ENCODE assay signal across 18 cellular contexts in the genomic region with DNA sequence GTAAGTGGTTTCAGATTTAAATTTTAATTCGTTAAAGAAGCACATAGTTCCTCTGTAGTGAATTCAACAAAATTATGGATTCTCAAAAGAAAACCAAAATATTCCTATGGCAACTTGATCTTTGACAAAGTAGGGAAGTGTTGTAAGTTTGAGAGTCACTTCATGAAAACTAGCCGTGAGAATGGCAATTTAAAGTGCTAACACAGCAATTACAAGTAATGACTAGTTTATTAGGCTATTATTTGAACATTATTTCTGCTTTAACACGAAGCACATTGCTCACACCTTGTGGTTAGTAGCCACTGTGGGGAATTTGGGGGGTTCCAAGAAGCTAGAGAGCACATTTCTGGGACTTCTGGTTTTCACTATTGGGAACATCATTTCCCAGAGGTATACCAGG.
DNase-seq lines count a peak whose midpoint lies in the region; ATAC-seq, FAIRE-seq and TF ChIP-seq lines count a peak whose summit lies in the region.
"Had no signal": no experiment of that assay in that cellular context is flagged by ENCODE, and none has a peak within 500 bp of the region (broad histone marks: within the 10 kb centered on the region; RNA-seq: fewer than 3 reads in every experiment).

No MANE protein-coding gene starts in this region.

- H3K27ac ChIP-seq in A549 (no peak overlapping the region), SJCRH30 (peak overlapping the region; percentile 21; the same call in 1 of the 2 replicates), mesenchymal stem cell (ENCODE audit: low read length, poor library complexity, severe bottlenecking) (peak overlapping the region; percentile 53), smooth muscle cell (ENCODE audit: low read depth) (no peak overlapping the region)
- H3K27ac ChIP-seq: C4-2B had no signal

- H3K36me3 ChIP-seq in SJCRH30 = no peaks in the 10 kb centered on the region
- no peaks in the 10 kb centered on the region for H3K36me3 ChIP-seq in mesenchymal stem cell (ENCODE audit: control insufficient read depth in 1 of 2, insufficient read depth in 2 of 2, low read depth in 1 of 2, low read length in 2 of 2)
- no peaks in the 10 kb centered on the region for H3K36me3 ChIP-seq in smooth muscle cell (ENCODE audit: low read depth)

- no peak overlapping the region for H2BK12ac ChIP-seq in mesenchymal stem cell (ENCODE audit: low read length in 2 of 2)

- CTCF ChIA-PET in A549 (lab: Yijun Ruan, JAX) = no interaction called here

- H4K91ac ChIP-seq in mesenchymal stem cell (ENCODE audit: low read length) = no peak overlapping the region

- no peak overlapping the region for H3K23ac ChIP-seq in mesenchymal stem cell (ENCODE audit: low read length in 2 of 2)

- no peaks in the 10 kb centered on the region for H3K4me1 ChIP-seq in A549
- H3K4me1 ChIP-seq in SJCRH30 = peaks cover 21% of the 10 kb centered on the region
- H3K4me1 ChIP-seq in mesenchymal stem cell (ENCODE audit: control insufficient read depth, insufficient read depth, low read depth, low read length) = peaks cover 1% of the 10 kb centered on the region
- no peaks in the 10 kb centered on the region for H3K4me1 ChIP-seq in smooth muscle cell (ENCODE audit: low read depth)

- H3K4me3 ChIP-seq in A549 = no peak overlapping the region
- no peak overlapping the region for H3K4me3 ChIP-seq in SJCRH30
- H3K4me3 ChIP-seq in mesenchymal stem cell (ENCODE audit: insufficient read depth in 1 of 2, low read depth in 1 of 2, low read length in 2 of 2) = no peak overlapping the region
- no peak overlapping the region for H3K4me3 ChIP-seq in smooth muscle cell
- H3K4me3 ChIP-seq: GM12878, K562 had no signal

- no peak for FAIRE-seq in A549 (lab: Jason Lieb, UNC)
- FAIRE-seq: GM12878, GM18507, GM19239, HTR-8/SVneo, K562 had no signal

- no peak overlapping the region for H3K4ac ChIP-seq in mesenchymal stem cell (ENCODE audit: low read depth in 1 of 2, low read length in 2 of 2)

- H4K20me1 ChIP-seq in smooth muscle cell (ENCODE audit: low read depth) = no peaks in the 10 kb centered on the region

- H3K27me3 ChIP-seq in SJCRH30 (no peaks in the 10 kb centered on the region), mesenchymal stem cell (ENCODE audit: control insufficient read depth in 1 of 2, insufficient read depth in 1 of 2, low read length in 2 of 2) (no peaks in the 10 kb centered on the region), smooth muscle cell (ENCODE audit: low read depth) (no peaks in the 10 kb centered on the region)

- no peak overlapping the region for H3K9ac ChIP-seq in mesenchymal stem cell (ENCODE audit: low read length)
- no peak overlapping the region for H3K9ac ChIP-seq in smooth muscle cell (ENCODE audit: low read depth)

- WGBS in A549 (ENCODE audit: missing lambda C conversion rate) = 0% methylated on average over 3 of the region's 3 CpGs
- WGBS in mesenchymal stem cell = 85% methylated on average over 2 of the region's 3 CpGs
- WGBS in smooth muscle cell (ENCODE audit: low lambda C conversion rate) = 81% methylated on average over 3 of the region's 3 CpGs

- POLR2A ChIA-PET in A549 (lab: Yijun Ruan, JAX) = no interaction called here

- H3K18ac ChIP-seq in mesenchymal stem cell (ENCODE audit: low read depth in 1 of 2, low read length in 2 of 2) = no peak overlapping the region

- no peak overlapping the region for H3K4me2 ChIP-seq in A549
- H3K4me2 ChIP-seq in mesenchymal stem cell (ENCODE audit: low read length, poor library complexity, severe bottlenecking) = no peak overlapping the region
- H3K4me2 ChIP-seq in smooth muscle cell = peak overlapping the region; percentile 9

- no peaks in the 10 kb centered on the region for H3K79me2 ChIP-seq in smooth muscle cell (ENCODE audit: low read depth)

- no peaks in the 10 kb centered on the region for H3K9me3 ChIP-seq in A549
- no peaks in the 10 kb centered on the region for H3K9me3 ChIP-seq in SJCRH30 (replicated peaks)
- no peaks in the 10 kb centered on the region for H3K9me3 ChIP-seq in mesenchymal stem cell (ENCODE audit: control insufficient read depth, low read length)
- H3K9me3 ChIP-seq in smooth muscle cell (replicated peaks; ENCODE audit: low read depth) = no peaks in the 10 kb centered on the region

- TF ChIP-seq RAD21 in A549 (conservative IDR thresholded peaks at IDR 0.05 in 1 of 2, IDR thresholded peaks at IDR 0.05 in 1 of 2) = no peak

- H2AK5ac ChIP-seq in mesenchymal stem cell (ENCODE audit: low read length, severe bottlenecking) = peak overlapping the region; percentile 84

- no peak overlapping the region for H2BK5ac ChIP-seq in mesenchymal stem cell (ENCODE audit: low read depth, low read length, poor library complexity, severe bottlenecking)

- ATAC-seq in A549 (no peak), GM18868 (IDR thresholded peaks at IDR 0.05; ENCODE audit: unreplicated experiment) (no peak), HG02588 (IDR thresholded peaks at IDR 0.05; ENCODE audit: unreplicated experiment) (no peak)
- ATAC-seq: GM12878, K562 had no signal

- no peak overlapping the region for H2BK15ac ChIP-seq in mesenchymal stem cell (ENCODE audit: low read depth, poor library complexity, severe bottlenecking)

- H2AFZ ChIP-seq in mesenchymal stem cell (ENCODE audit: low read depth, low read length) = no peak overlapping the region
- H2AFZ ChIP-seq in smooth muscle cell (ENCODE audit: low read depth) = no peak overlapping the region

- H3F3A ChIP-seq in smooth muscle cell (ENCODE audit: low read depth) = no peaks in the 10 kb centered on the region

- H4K8ac ChIP-seq in mesenchymal stem cell (ENCODE audit: low read length) = no peak overlapping the region

- no peak for TF ChIP-seq POLR2A in A549 (IDR thresholded peaks at IDR 0.05; ENCODE audit: low read length)

- DNase-seq in A549 (ENCODE audit: low read depth in 1 of 2, low spot score in 1 of 2) (no peak), SJCRH30 (no peak), mesenchymal stem cell (no peak), smooth muscle cell (lab: John Stamatoyannopoulos, UW; ENCODE audit: unreplicated experiment) (no peak), globus pallidus (ENCODE audit: low spot score) (no peak)
- DNase-seq: 8988T; CD4-positive, alpha-beta memory T cell; DMS79; HCEC 1CT; HFFc6 had no signal

- H2BK120ac ChIP-seq in mesenchymal stem cell (ENCODE audit: low read depth, low read length) = no peak overlapping the region

- no peak for TF ChIP-seq EP300 in A549 (IDR thresholded peaks at IDR 0.05)

- no peak for TF ChIP-seq CTCF in A549 (IDR thresholded peaks at IDR 0.05)
- TF ChIP-seq CTCF in smooth muscle cell (IDR thresholded peaks at IDR 0.05; ENCODE audit: borderline replicate concordance, insufficient read depth, poor library complexity, severe bottlenecking) = no peak

- no peak overlapping the region for H3K14ac ChIP-seq in mesenchymal stem cell (ENCODE audit: low read length in 2 of 2)

- H3K79me1 ChIP-seq in mesenchymal stem cell (replicated peaks; ENCODE audit: low read length, poor library complexity, severe bottlenecking) = no peaks in the 10 kb centered on the region

TF ChIP-seq in A549, 52 proteins besides CTCF, POLR2A, EP300 and RAD21:
- no peak for TF ChIP-seq TP53 (CRISPR knock-in tag; IDR thresholded peaks at IDR 0.05)
- TF ChIP-seq RFX5 (IDR thresholded peaks at IDR 0.05) = no peak
- peak; percentile 57 for TF ChIP-seq MAFK (IDR thresholded peaks at IDR 0.05; ENCODE audit: partially characterized antibody)
TF ChIP-seq in A549: peak in this region for 1.

Comparison
In these comparisons a context has a peak if more than half of its experiments do, and no peak if none do; other contexts are left out.
1. H3K27ac ChIP-seq: peak in SJCRH30 (single experiment) and mesenchymal stem cell (single experiment); none in A549 (0 of 2) and smooth muscle cell (single experiment).